13 cellular contexts compared by ENCODE assay signal in genomic region chr19:46828484-46828883, GRCh38. TPM values are rescaled to one million over a fixed set of nuclear protein-coding genes. Genes with fewer than 3 reads are reported as not detected.
DNase-seq lines count a peak whose midpoint lies in the region; ATAC-seq and TF ChIP-seq lines count a peak whose summit lies in the region.
"Had no signal": no experiment of that assay in that cellular context is flagged by ENCODE, and none has a peak within 500 bp of the region (broad histone marks: within the 10 kb centered on the region; RNA-seq: fewer than 3 reads in every experiment).

No MANE protein-coding gene starts in this region.

- H3K27me3 ChIP-seq in foreskin keratinocyte (no peaks in the 10 kb centered on the region), sigmoid colon (no peaks in the 10 kb centered on the region), PC-9 (ENCODE audit: insufficient read depth, low read depth) (no peaks in the 10 kb centered on the region)
- H3K27me3 ChIP-seq: neutrophil, upper lobe of left lung had no signal

- no peaks in the 10 kb centered on the region for H3K9me3 Mint-ChIP-seq in activated CD4-positive, alpha-beta memory T cell treated with anti-CD3 and anti-CD28 coated beads, Interleukin-2, amount 10 ng/mL, durations not matched to agents 7 days and 5 days

- no peaks in the 10 kb centered on the region for H3K79me2 ChIP-seq in PC-9 (ENCODE audit: low read depth)

- peak overlapping the region; percentile 79 for H3K27ac ChIP-seq in foreskin keratinocyte
- H3K27ac ChIP-seq in sigmoid colon, result no peak overlapping the region
- H3K27ac ChIP-seq in PC-9, result no peak overlapping the region; the same call in 1 of the 2 replicates
- H3K27ac ChIP-seq: neutrophil had no signal

- TF ChIP-seq CTCF in foreskin keratinocyte (conservative IDR thresholded peaks at IDR 0.05), result no peak
- no peak for TF ChIP-seq CTCF in sigmoid colon (IDR thresholded peaks at IDR 0.05)
- TF ChIP-seq CTCF in PC-9 (conservative IDR thresholded peaks at IDR 0.05), result no peak

- CTCF ChIA-PET in activated CD4-positive, alpha-beta memory T cell treated with anti-CD3 and anti-CD28 coated beads, Interleukin-2, amount 10 ng/mL, durations not matched to agents 7 days and 5 days (lab: Charles Lee), result interaction anchor here (0.7 to 1.8 kb wide), 8 partner anchors 9 to 359 kb away, joined by 3 to 7 read pairs (median 4); no protein-coding TSS in a partner anchor
- CTCF ChIA-PET in PC-9 (lab: Charles Lee), result no interaction called here

- WGBS in sigmoid colon, 2 donors, result 70 to 78% methylated on average over 5 of the region's 5 CpGs

- no peak overlapping the region for H3K4me2 ChIP-seq in PC-9

- H3K27ac Mint-ChIP-seq in activated CD4-positive, alpha-beta memory T cell treated with anti-CD3 and anti-CD28 coated beads, Interleukin-2, amount 10 ng/mL, durations not matched to agents 7 days and 5 days, result no peak overlapping the region

- no peak overlapping the region for H2AFZ ChIP-seq in PC-9

- ATAC-seq in foreskin keratinocyte (no peak), GM19463 (IDR thresholded peaks at IDR 0.05; ENCODE audit: unreplicated experiment) (no peak)

- no peaks in the 10 kb centered on the region for H3K9me2 ChIP-seq in PC-9 (ENCODE audit: insufficient read depth)

- H3K27me3 Mint-ChIP-seq in activated CD4-positive, alpha-beta memory T cell treated with anti-CD3 and anti-CD28 coated beads, Interleukin-2, amount 10 ng/mL, durations not matched to agents 7 days and 5 days, result no peaks in the 10 kb centered on the region

- H3K4me1 Mint-ChIP-seq in activated CD4-positive, alpha-beta memory T cell treated with anti-CD3 and anti-CD28 coated beads, Interleukin-2, amount 10 ng/mL, durations not matched to agents 7 days and 5 days, result peaks cover 20% of the 10 kb centered on the region

- H3K36me3 ChIP-seq in sigmoid colon (no peaks in the 10 kb centered on the region), PC-9 (ENCODE audit: low read depth) (no peaks in the 10 kb centered on the region)
- H3K36me3 ChIP-seq: neutrophil, upper lobe of left lung had no signal

- H3K9me3 ChIP-seq in sigmoid colon (no peaks in the 10 kb centered on the region), PC-9 (ENCODE audit: insufficient read depth, low read depth) (no peaks in the 10 kb centered on the region)
- H3K9me3 ChIP-seq: neutrophil, upper lobe of left lung had no signal

- TF ChIP-seq EP300 in sigmoid colon (IDR thresholded peaks at IDR 0.05), result no peak

- H3F3A ChIP-seq in PC-9 (ENCODE audit: insufficient read depth, low read depth), result peaks cover 58% of the 10 kb centered on the region

- POLR2A ChIA-PET in activated CD4-positive, alpha-beta memory T cell treated with anti-CD3 and anti-CD28 coated beads, Interleukin-2, amount 10 ng/mL, durations not matched to agents 7 days and 5 days (lab: Charles Lee), result no interaction called here
- POLR2A ChIA-PET in PC-9 (lab: Charles Lee; ENCODE audit: unreplicated experiment), result interaction anchor here (0.7 kb wide), 2 partner anchors 63 to 285 kb away, joined by 29 to 33 read pairs; partner anchors contain the start of gene ZC3H4

- H3K36me3 Mint-ChIP-seq in activated CD4-positive, alpha-beta memory T cell treated with anti-CD3 and anti-CD28 coated beads, Interleukin-2, amount 10 ng/mL, durations not matched to agents 7 days and 5 days (ENCODE audit: low read depth), result no peaks in the 10 kb centered on the region

- no peaks in the 10 kb centered on the region for H4K20me1 ChIP-seq in PC-9 (ENCODE audit: insufficient read depth)

- intact Hi-C loops in sigmoid colon (cut with DNase I) (no loop called here), PC-9 (cut with micrococcal nuclease; ENCODE audit: unreplicated experiment) (no loop called here)

- H3K4me3 Mint-ChIP-seq in activated CD4-positive, alpha-beta memory T cell treated with anti-CD3 and anti-CD28 coated beads, Interleukin-2, amount 10 ng/mL, durations not matched to agents 7 days and 5 days, result no peak overlapping the region

- H3K4me3 ChIP-seq in sigmoid colon (no peak overlapping the region), PC-9 (no peak overlapping the region)
- H3K4me3 ChIP-seq: lung, upper lobe of left lung had no signal

- peaks cover 3% of the 10 kb centered on the region for H3K4me1 ChIP-seq in foreskin keratinocyte
- H3K4me1 ChIP-seq in sigmoid colon, result no peaks in the 10 kb centered on the region
- peaks cover 51% of the 10 kb centered on the region for H3K4me1 ChIP-seq in PC-9 (replicated peaks; ENCODE audit: insufficient read depth)

- no peak for TF ChIP-seq POLR2A in sigmoid colon (IDR thresholded peaks at IDR 0.05)

- DNase-seq in activated CD4-positive, CD25-positive, alpha-beta regulatory T cell treated with anti-CD3 and anti-CD28 coated beads, Interleukin-2, amount 50 U/mL, for 16 hours (ENCODE audit: low read depth, low spot score), result peak; percentile 22
- no peak for DNase-seq in activated CD4-positive, CD25-positive, alpha-beta regulatory T cell treated with anti-CD3 and anti-CD28 coated beads, Interleukin-2, amount 50 U/mL, for 72 hours
- peak; percentile 38 for DNase-seq in activated CD4-positive, alpha-beta memory T cell treated with anti-CD3 and anti-CD28 coated beads, Interleukin-2, amount 10 ng/mL, durations not matched to agents 7 days and 5 days
- DNase-seq in foreskin keratinocyte (no peak), sigmoid colon (no peak), PC-9 (no peak)
- DNase-seq in stimulated activated CD8-positive, alpha-beta memory T cell treated with anti-CD3 and anti-CD28 coated beads, Interleukin-2, amount 100 ng/mL, for 48 hours (ENCODE audit: low read depth in 2 of 2), result peak; percentile 30
- DNase-seq: NCI-H1417 treated with DMSO at 0.1 percent for 48 hours, NCI-H748 treated with DMSO at 0.1 percent for 48 hours, upper lobe of left lung had no signal

- no TSS peak for BruUV-seq in PC-9 (replicated peaks; lab: Mats Ljungman, UMichigan)

RNA-seq across cellular contexts. Expression of gene AP2S1, which starts 22.2 kb away (rescaled TPM):
- 100 to 1,000 TPM; 116 to 117 TPM for total RNA-seq in activated CD4-positive, alpha-beta memory T cell treated with anti-CD3 and anti-CD28 coated beads, Interleukin-2, amount 10 ng/mL, durations not matched to agents 7 days and 5 days
- total RNA-seq in foreskin keratinocyte, result 310 and 317 TPM in 2 replicates
- 469 and 482 TPM in 2 replicates for polyA plus RNA-seq in foreskin keratinocyte
- 10 to 100 TPM; 52.4 to 84.3 (median 73.0) TPM for total RNA-seq in sigmoid colon
- 100 to 1,000 TPM; 139 to 167 (median 163) TPM for polyA plus RNA-seq in sigmoid colon
- 332 and 411 TPM in 2 replicates for total RNA-seq in PC-9 (2021)

RNA-seq across cellular contexts. Expression of gene ARHGAP35, which starts 32.3 kb away (rescaled TPM):
- 10 to 100 TPM; 35.4 to 36.0 TPM for total RNA-seq in activated CD4-positive, alpha-beta memory T cell treated with anti-CD3 and anti-CD28 coated beads, Interleukin-2, amount 10 ng/mL, durations not matched to agents 7 days and 5 days
- total RNA-seq in foreskin keratinocyte (39.9 and 43.3 TPM in 2 replicates), sigmoid colon (10 to 100 TPM; 33.9 to 55.7 (median 36.7) TPM), PC-9 (2021) (87.8 and 104 TPM in 2 replicates)
- polyA plus RNA-seq in foreskin keratinocyte (8.2 and 9.9 TPM in 2 replicates), sigmoid colon (10 to 100 TPM; 11.4 to 35.6 (median 20.3) TPM)

RNA-seq across cellular contexts. Expression of gene SLC1A5, which starts 40.1 kb away (rescaled TPM):
- total RNA-seq in activated CD4-positive, alpha-beta memory T cell treated with anti-CD3 and anti-CD28 coated beads, Interleukin-2, amount 10 ng/mL, durations not matched to agents 7 days and 5 days, result 100 to 1,000 TPM; 200 to 208 TPM
- total RNA-seq in foreskin keratinocyte (176 and 218 TPM in 2 replicates), sigmoid colon (10 to 100 TPM; 21.8 to 28.8 (median 24.8) TPM), PC-9 (2021) (218 and 264 TPM in 2 replicates)
- polyA plus RNA-seq in foreskin keratinocyte (237 and 281 TPM in 2 replicates), sigmoid colon (100 to 1,000 TPM in 1 of 3 donors, 10 to 100 TPM in 2; 24.7 to 122 (median 30.6) TPM)

Comparison
In these comparisons a context has a peak if more than half of its experiments do, and no peak if none do; other contexts are left out.
1. DNase-seq: peak in activated CD4-positive, CD25-positive, alpha-beta regulatory T cell treated with anti-CD3 and anti-CD28 coated beads, Interleukin-2, amount 50 U/mL, for 16 hours (single experiment), activated CD4-positive, alpha-beta memory T cell treated with anti-CD3 and anti-CD28 coated beads, Interleukin-2, amount 10 ng/mL, durations not matched to agents 7 days and 5 days (single experiment) and stimulated activated CD8-positive, alpha-beta memory T cell treated with anti-CD3 and anti-CD28 coated beads, Interleukin-2, amount 100 ng/mL, for 48 hours (2 of 2); none in activated CD4-positive, CD25-positive, alpha-beta regulatory T cell treated with anti-CD3 and anti-CD28 coated beads, Interleukin-2, amount 50 U/mL, for 72 hours (single experiment), foreskin keratinocyte (0 of 2), sigmoid colon (single experiment) and PC-9 (0 of 2).